ENCODE assay signal across 18 cellular contexts in genomic region chr1:186207401-186208085, GRCh38.
"Had no signal": no experiment of that assay in that cellular context is flagged by ENCODE, and none has a peak within 500 bp of the region (broad histone marks: within the 10 kb centered on the region; RNA-seq: fewer than 3 reads in every experiment).

No MANE protein-coding gene starts in this region.

- H3K4me1 Mint-ChIP-seq: activated CD8-positive, alpha-beta memory T cell treated with anti-CD3 and anti-CD28 coated beads, Interleukin-2, amount 10 ng/mL, durations not matched to agents 7 days and 5 days; natural killer cell had no signal

- H3K9me3 Mint-ChIP-seq: activated naive CD4-positive, alpha-beta T cell treated with anti-CD3 and anti-CD28 coated beads, Interleukin-2, amount 10 ng/mL, durations not matched to agents 7 days and 5 days; dendritic cell treated with granulocyte-macrophage colony-stimulating factor and Interleukin-4, amounts not matched to agents 40 ng/mL and 50 ng/mL, for 4 days had no signal

- H3K27ac ChIP-seq: neutrophil had no signal

- FAIRE-seq: kidney had no signal

- ATAC-seq: activated CD8-positive, alpha-beta memory T cell treated with anti-CD3 and anti-CD28 coated beads, Interleukin-2, amount 10 ng/mL, durations not matched to agents 7 days and 5 days; effector memory CD8-positive, alpha-beta T cell; natural killer cell; stimulated activated naive CD8-positive, alpha-beta T cell treated with anti-CD3 and anti-CD28 coated beads, Interleukin-15, Interleukin-2, amounts not matched to agents 100 U/mL and 50 U/mL, for 24 hours had no signal

- H3K27me3 ChIP-seq: left lung, neutrophil had no signal

- H3K27ac Mint-ChIP-seq: activated CD8-positive, alpha-beta memory T cell treated with anti-CD3 and anti-CD28 coated beads, Interleukin-2, amount 10 ng/mL, durations not matched to agents 7 days and 5 days; activated naive CD4-positive, alpha-beta T cell treated with anti-CD3 and anti-CD28 coated beads, Interleukin-2, amount 10 ng/mL, durations not matched to agents 7 days and 5 days; dendritic cell treated with granulocyte-macrophage colony-stimulating factor and Interleukin-4, amounts not matched to agents 40 ng/mL and 50 ng/mL, for 4 days; effector memory CD8-positive, alpha-beta T cell; natural killer cell; type B pancreatic cell had no signal

- DNase-seq: activated CD4-positive, alpha-beta T cell treated with anti-CD3 and anti-CD28 coated beads, Interleukin-2, amount 50 U/mL, for 48 hours; activated CD4-positive, CD25-positive, alpha-beta regulatory T cell treated with anti-CD3 and anti-CD28 coated beads, Interleukin-2, amount 50 U/mL, for 72 hours; activated CD8-positive, alpha-beta memory T cell treated with anti-CD3 and anti-CD28 coated beads, Interleukin-2, amount 10 ng/mL, durations not matched to agents 7 days and 5 days; activated naive CD4-positive, alpha-beta T cell treated with anti-CD3 and anti-CD28 coated beads, Interleukin-2, amount 10 ng/mL, durations not matched to agents 7 days and 5 days; activated T-cell treated with anti-CD3 and anti-CD28 coated beads, Interleukin-2, amount 50 U/mL, for 1 hour; effector memory CD8-positive, alpha-beta T cell; glutamatergic neuron; hypothalamus; kidney; left lung; mesendoderm; natural killer cell; retina; stimulated activated naive CD8-positive, alpha-beta T cell treated with anti-CD3 and anti-CD28 coated beads, Interleukin-15, Interleukin-2, amounts not matched to agents 100 U/mL and 50 U/mL, for 24 hours; T-helper 1 cell had no signal

- H3K4me3 ChIP-seq: left lung had no signal

- H3K4me3 Mint-ChIP-seq: activated CD8-positive, alpha-beta memory T cell treated with anti-CD3 and anti-CD28 coated beads, Interleukin-2, amount 10 ng/mL, durations not matched to agents 7 days and 5 days; activated naive CD4-positive, alpha-beta T cell treated with anti-CD3 and anti-CD28 coated beads, Interleukin-2, amount 10 ng/mL, durations not matched to agents 7 days and 5 days; dendritic cell treated with granulocyte-macrophage colony-stimulating factor and Interleukin-4, amounts not matched to agents 40 ng/mL and 50 ng/mL, for 4 days; effector memory CD8-positive, alpha-beta T cell; natural killer cell; type B pancreatic cell had no signal

- H3K36me3 ChIP-seq: left lung, neutrophil had no signal

- H3K36me3 Mint-ChIP-seq: activated CD8-positive, alpha-beta memory T cell treated with anti-CD3 and anti-CD28 coated beads, Interleukin-2, amount 10 ng/mL, durations not matched to agents 7 days and 5 days; activated naive CD4-positive, alpha-beta T cell treated with anti-CD3 and anti-CD28 coated beads, Interleukin-2, amount 10 ng/mL, durations not matched to agents 7 days and 5 days; natural killer cell had no signal

- H3K9me3 ChIP-seq: left lung, neutrophil had no signal

- H3K27me3 Mint-ChIP-seq: dendritic cell treated with granulocyte-macrophage colony-stimulating factor and Interleukin-4, amounts not matched to agents 40 ng/mL and 50 ng/mL, for 4 days; type B pancreatic cell had no signal
